In genomic region chr16:48106445-48106844, GRCh38 we compare ENCODE assay signal across 18 cellular contexts.
"Had no signal": no experiment of that assay in that cellular context is flagged by ENCODE, and none has a peak within 500 bp of the region (broad histone marks: within the 10 kb centered on the region; RNA-seq: fewer than 3 reads in every experiment).

No MANE protein-coding gene starts in this region.

- H3K4me1 ChIP-seq: heart left ventricle had no signal

- ATAC-seq: heart left ventricle, left colon, left ventricle myocardium superior had no signal

- H3K9me3 ChIP-seq: heart left ventricle, neutrophil, right atrium auricular region, thyroid gland had no signal

- DNase-seq: cortex of kidney; effector CD8-positive, alpha-beta T cell; foreskin melanocyte; heart left ventricle; hippocampal formation; left colon; left ventricle myocardium superior; mesendoderm; naive B cell; small intestine; stimulated activated CD4-positive, alpha-beta T cell treated with anti-CD3 and anti-CD28 coated beads, Interleukin-2, amount 100 ng/mL, for 48 hours; stimulated activated naive CD4-positive, alpha-beta T cell treated with Interleukin-2 at 50 U/mL for 16 hours; thyroid gland had no signal

- H3K4me3 Mint-ChIP-seq: naive B cell, nephron, type B pancreatic cell had no signal

- H3K36me3 Mint-ChIP-seq: naive B cell, type B pancreatic cell had no signal

- H3K27me3 ChIP-seq: heart left ventricle, neutrophil, right atrium auricular region, thyroid gland had no signal

- H3K27ac ChIP-seq: dorsolateral prefrontal cortex, heart left ventricle, neutrophil, right atrium auricular region, thyroid gland had no signal

- H3K4me1 Mint-ChIP-seq: nephron had no signal

- H3K36me3 ChIP-seq: heart left ventricle, neutrophil, right atrium auricular region, thyroid gland had no signal

- H3K9me3 Mint-ChIP-seq: naive B cell, nephron, type B pancreatic cell had no signal

- H3K27ac Mint-ChIP-seq: naive B cell, nephron, type B pancreatic cell had no signal

- H3K4me3 ChIP-seq: dorsolateral prefrontal cortex, heart left ventricle, right atrium auricular region, thyroid gland had no signal
